Comparison of ENCODE assay signal across 31 cellular contexts in genomic region chr2:173095356-173095755, GRCh38.
"Had no signal": no experiment of that assay in that cellular context is flagged by ENCODE, and none has a peak within 500 bp of the region (broad histone marks: within the 10 kb centered on the region; RNA-seq: fewer than 3 reads in every experiment).

No MANE protein-coding gene starts in this region.

- H3K9me3 Mint-ChIP-seq: activated CD8-positive, alpha-beta T cell treated with anti-CD3 and anti-CD28 coated beads for 36 hours; activated naive CD4-positive, alpha-beta T cell treated with anti-CD3 and anti-CD28 coated beads, Interleukin-2, amount 50 U/mL, for 72 hours; activated T-helper 2 cell treated with anti-CD3 and anti-CD28 coated beads, Interferon-gamma antibody, Interleukin-2, Interleukin-4, amounts not matched to agents 10 μg/mL and 5 μg/mL and 100 μg/mL, durations not matched to agents 14 hours and 24 hours and 36 hours had no signal

- DNase-seq: activated CD4-positive, alpha-beta T cell treated with anti-CD3 and anti-CD28 coated beads for 1 hour; activated CD4-positive, alpha-beta T cell treated with anti-CD3 and anti-CD28 coated beads for 48 hours; activated CD4-positive, CD25-positive, alpha-beta regulatory T cell; activated CD8-positive, alpha-beta T cell treated with anti-CD3 and anti-CD28 coated beads for 36 hours; activated gamma-delta T cell; activated naive CD4-positive, alpha-beta T cell treated with Interleukin-2 at 50 U/mL for 16 hours; activated T-cell treated with anti-CD3 and anti-CD28 coated beads, Interleukin-2, amount 50 U/mL, for 1 hour; adrenal gland; body of pancreas; caudate nucleus; Karpas-422; KBM-7; NCI-H1105; NCI-H1417 treated with DMSO at 0.1 percent for 48 hours; NCI-H1694; NCI-H1930; NCI-H2081 treated with DMSO at 0.1 percent for 48 hours; NCI-H345; NCI-H524 treated with DMSO at 0.1 percent for 48 hours; NK-92 treated with Interleukin-12 subunit alpha and Interleukin-12 subunit beta, amount 100 ng/mL, for 24 hours; PC-9; Right ventricle myocardium superior; SW 1271; T-helper 1 cell; T-helper 2 cell; T1000; WERI-Rb-1 had no signal

- H3K27ac ChIP-seq: adrenal gland, body of pancreas, PC-9, WERI-Rb-1 had no signal

- H3K36me3 ChIP-seq: adrenal gland had no signal

- H3K9me3 ChIP-seq: adrenal gland, body of pancreas had no signal

- ATAC-seq: activated CD8-positive, alpha-beta T cell treated with anti-CD3 and anti-CD28 coated beads for 36 hours; activated naive CD4-positive, alpha-beta T cell treated with anti-CD3 and anti-CD28 coated beads, Interleukin-2, amount 50 U/mL, for 72 hours; body of pancreas had no signal

- H3K4me3 Mint-ChIP-seq: activated CD8-positive, alpha-beta T cell treated with anti-CD3 and anti-CD28 coated beads for 36 hours had no signal

- H3K4me3 ChIP-seq: adrenal gland, body of pancreas, PC-9 had no signal

- H3K27me3 ChIP-seq: adrenal gland, body of pancreas had no signal

- H3K36me3 Mint-ChIP-seq: activated naive CD4-positive, alpha-beta T cell treated with anti-CD3 and anti-CD28 coated beads, Interleukin-2, amount 50 U/mL, for 72 hours had no signal

- FAIRE-seq: astrocyte, bronchial epithelial cell had no signal

- H3K27ac Mint-ChIP-seq: activated CD8-positive, alpha-beta T cell treated with anti-CD3 and anti-CD28 coated beads for 36 hours; activated naive CD4-positive, alpha-beta T cell treated with anti-CD3 and anti-CD28 coated beads, Interleukin-2, amount 50 U/mL, for 72 hours; activated T-helper 2 cell treated with anti-CD3 and anti-CD28 coated beads, Interferon-gamma antibody, Interleukin-2, Interleukin-4, amounts not matched to agents 10 μg/mL and 5 μg/mL and 100 μg/mL, durations not matched to agents 14 hours and 24 hours and 36 hours had no signal
